Comparison of ENCODE assay signal across 24 cellular contexts in the genomic region with DNA sequence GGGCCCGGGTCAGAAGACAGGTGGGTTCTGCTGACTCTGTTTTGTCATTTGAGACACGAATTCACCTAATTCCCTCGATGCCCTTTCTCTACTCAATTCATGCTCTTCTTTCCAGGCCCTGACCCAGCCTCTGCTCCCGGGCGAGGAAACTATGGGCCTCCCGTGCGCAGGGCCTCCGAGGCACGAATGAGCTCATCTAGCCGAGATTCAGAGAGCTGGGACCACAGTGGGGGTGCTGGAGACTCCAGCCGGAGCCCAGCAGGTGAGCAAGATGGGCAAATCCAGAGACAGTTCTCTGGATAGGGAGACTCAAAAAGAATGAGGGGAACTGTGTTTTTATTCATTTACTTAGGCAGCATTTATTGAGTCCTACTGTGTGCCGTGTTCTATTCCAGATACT.
"Had no signal": no experiment of that assay in that cellular context is flagged by ENCODE, and none has a peak within 500 bp of the region (broad histone marks: within the 10 kb centered on the region; RNA-seq: fewer than 3 reads in every experiment).

No MANE protein-coding gene starts in this region.

- H3K36me3 ChIP-seq: neural progenitor cell, ovary, right lobe of liver, sigmoid colon, stomach, thoracic aorta, thyroid gland, tibial nerve, upper lobe of left lung, vagina had no signal

- DNase-seq: natural killer cell; occipital lobe; ovary; posterior cingulate gyrus; psoas muscle; right cardiac atrium; right lobe of liver; sigmoid colon; small intestine; stimulated activated CD4-positive, alpha-beta T cell treated with anti-CD3 and anti-CD28 coated beads, Interleukin-15, amount 100 ng/mL, for 24 hours; stimulated activated CD4-positive, alpha-beta T cell treated with anti-CD3 and anti-CD28 coated beads, Interleukin-2, amount 100 ng/mL, for 24 hours; stimulated activated CD4-positive, alpha-beta T cell treated with anti-CD3 and anti-CD28 coated beads, Interleukin-2, amount 100 ng/mL, for 48 hours; stimulated activated CD4-positive, alpha-beta T cell treated with anti-CD3 and anti-CD28 coated beads, Interleukin-4, amount 100 ng/mL, for 4 hours; stimulated activated CD8-positive, alpha-beta memory T cell treated with anti-CD3 and anti-CD28 coated beads, Interleukin-4, amount 100 ng/mL, for 48 hours; stimulated activated naive B cell treated with anti-CD40 and anti-IgM and Interleukin-4, amounts not matched to agents 10 μg/mL and 1 μg/mL and 100 μg/mL, for 72 hours; stimulated activated naive CD4-positive, alpha-beta T cell treated with Interleukin-2 at 50 U/mL for 16 hours; stomach; thyroid gland; trophoblast cell had no signal

- ATAC-seq: natural killer cell, psoas muscle, right cardiac atrium, right lobe of liver had no signal

- H3K27me3 ChIP-seq: ovary, right lobe of liver, thyroid gland, tibial nerve, upper lobe of left lung, vagina had no signal

- H3K4me3 ChIP-seq: neural progenitor cell, ovary, psoas muscle, right lobe of liver, sigmoid colon, stomach, thoracic aorta, thyroid gland, tibial nerve, upper lobe of left lung, vagina had no signal
